24 cellular contexts compared by ENCODE assay signal in the genomic region with DNA sequence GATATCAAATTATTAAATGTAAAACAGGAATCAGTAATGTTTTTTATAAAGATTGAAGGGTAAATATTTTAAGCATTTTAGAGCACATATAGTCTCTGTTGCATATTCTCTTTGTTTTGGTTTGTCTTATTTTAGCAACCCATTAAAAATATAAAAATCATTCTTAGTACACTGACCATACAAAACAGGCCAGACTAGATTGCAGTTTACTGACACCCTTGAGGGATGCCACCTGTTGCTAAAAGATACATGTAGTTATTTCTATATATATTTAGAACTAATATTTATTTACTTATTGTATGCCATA. TPM values are rescaled to one million over a fixed set of nuclear protein-coding genes. Genes with fewer than 3 reads are reported as not detected.
DNase-seq lines count a peak whose midpoint lies in the region; ATAC-seq, FAIRE-seq and TF ChIP-seq lines count a peak whose summit lies in the region.
"Had no signal": no experiment of that assay in that cellular context is flagged by ENCODE, and none has a peak within 500 bp of the region (broad histone marks: within the 10 kb centered on the region; RNA-seq: fewer than 3 reads in every experiment).

No MANE protein-coding gene starts in this region.

- H3K9me3 Mint-ChIP-seq in CD4-positive, alpha-beta T cell = no peaks in the 10 kb centered on the region
- no peaks in the 10 kb centered on the region for H3K9me3 Mint-ChIP-seq in glutamatergic neuron (ENCODE audit: unreplicated experiment)

- no peaks in the 10 kb centered on the region for H3K27me3 ChIP-seq in CD4-positive, alpha-beta T cell (ENCODE audit: control insufficient read depth, insufficient read depth, low read length)
- H3K27me3 ChIP-seq in Panc1 (ENCODE audit: control insufficient read depth, insufficient read depth, low read length) = no peaks in the 10 kb centered on the region
- H3K27me3 ChIP-seq in small intestine (ENCODE audit: control insufficient read depth in 2 of 2, insufficient read depth in 2 of 2, low read length in 2 of 2) = no peaks in the 10 kb centered on the region
- H3K27me3 ChIP-seq: BE2C had no signal

- BruUV-seq in Panc1 (replicated peaks; lab: Mats Ljungman, UMichigan) = no TSS peak

- in situ Hi-C loops in Panc1 (cut with HindIII; ENCODE audit: low pct_unique_long_range_greater_than_20kb, low sequenced_read_pairs) = no loop called here

- no peaks in the 10 kb centered on the region for H3K36me3 ChIP-seq in Panc1 (ENCODE audit: control insufficient read depth, insufficient read depth, low read length)
- no peaks in the 10 kb centered on the region for H3K36me3 ChIP-seq in small intestine (ENCODE audit: control insufficient read depth in 2 of 2, insufficient read depth in 2 of 2, low read length in 2 of 2)
- H3K36me3 ChIP-seq: BE2C, HAP-1 had no signal

- H3K4me3 ChIP-seq in Panc1 (ENCODE audit: low read depth in 2 of 2, low read length in 2 of 2) = no peak overlapping the region
- H3K4me3 ChIP-seq in small intestine (ENCODE audit: low read depth in 1 of 2, low read length in 2 of 2) = no peak overlapping the region
- H3K4me3 ChIP-seq: HAP-1 had no signal

- H3K4me1 Mint-ChIP-seq in CD4-positive, alpha-beta T cell (ENCODE audit: low read depth) = no peaks in the 10 kb centered on the region
- no peaks in the 10 kb centered on the region for H3K4me1 Mint-ChIP-seq in glutamatergic neuron (ENCODE audit: low read depth, unreplicated experiment)
- H3K4me1 Mint-ChIP-seq: CD4-positive, CD25-positive, alpha-beta regulatory T cell; IgD-negative memory B cell had no signal

- no peak overlapping the region for H3K27ac Mint-ChIP-seq in CD4-positive, alpha-beta T cell
- no peak overlapping the region for H3K27ac Mint-ChIP-seq in glutamatergic neuron (ENCODE audit: unreplicated experiment)
- H3K27ac Mint-ChIP-seq: CD4-positive, CD25-positive, alpha-beta regulatory T cell; IgD-negative memory B cell had no signal

- DNase-seq in CD4-positive, alpha-beta T cell = no peak
- no peak for DNase-seq in Panc1 (ENCODE audit: low read depth, low spot score)
- DNase-seq in glutamatergic neuron = no peak
- no peak for DNase-seq in small intestine
- DNase-seq in kidney tubule cell (ENCODE audit: low spot score) = no peak
- no peak for DNase-seq in NCI-H510A treated with DMSO at 0.1 percent for 48 hours (lab: John Stamatoyannopoulos, UW)
- DNase-seq in midbrain (lab: John Stamatoyannopoulos, UW) = no peak
- DNase-seq: BE2C; CD4-positive, CD25-positive, alpha-beta regulatory T cell; COR-L47; GOT3; NCI-H1092; NCI-H1417 treated with DMSO at 0.1 percent for 48 hours; NCI-H2227 treated with DMSO at 0.1 percent for 48 hours; NCI-H69 had no signal

- no peaks in the 10 kb centered on the region for H3K36me3 Mint-ChIP-seq in CD4-positive, alpha-beta T cell (ENCODE audit: low read depth)
- no peaks in the 10 kb centered on the region for H3K36me3 Mint-ChIP-seq in glutamatergic neuron (ENCODE audit: unreplicated experiment)
- H3K36me3 Mint-ChIP-seq: CD4-positive, CD25-positive, alpha-beta regulatory T cell; IgD-negative memory B cell had no signal

- intact Hi-C loops in CD4-positive, alpha-beta T cell (cut with DNase I, micrococcal nuclease) = no loop called here
- intact Hi-C loops in Panc1 (cut with micrococcal nuclease; ENCODE audit: unreplicated experiment) = loop anchor here (10.0 kb wide), 1 partner anchor 1560 kb away; no protein-coding TSS in a partner anchor

- H3K27me3 Mint-ChIP-seq in CD4-positive, alpha-beta T cell = peaks cover 17% of the 10 kb centered on the region
- H3K27me3 Mint-ChIP-seq in glutamatergic neuron (ENCODE audit: unreplicated experiment) = no peaks in the 10 kb centered on the region
- H3K27me3 Mint-ChIP-seq: IgD-negative memory B cell had no signal

- no peaks in the 10 kb centered on the region for H3K4me1 ChIP-seq in Panc1 (ENCODE audit: control insufficient read depth, insufficient read depth, low read length)
- H3K4me1 ChIP-seq in small intestine (ENCODE audit: control insufficient read depth in 2 of 2, insufficient read depth in 1 of 2, low read depth in 1 of 2, low read length in 1 of 2) = no peaks in the 10 kb centered on the region
- H3K4me1 ChIP-seq: BE2C, HAP-1 had no signal

- CTCF ChIA-PET in CD4-positive, alpha-beta T cell (lab: Charles Lee) = no interaction called here
- CTCF ChIA-PET in Panc1 (lab: Charles Lee) = no interaction called here

- H3K9me3 ChIP-seq in CD4-positive, alpha-beta T cell (ENCODE audit: control insufficient read depth, low read length) = no peaks in the 10 kb centered on the region
- no peaks in the 10 kb centered on the region for H3K9me3 ChIP-seq in Panc1 (ENCODE audit: control insufficient read depth, insufficient read depth, low read depth, low read length)
- H3K9me3 ChIP-seq in small intestine (ENCODE audit: control insufficient read depth, low read depth) = no peaks in the 10 kb centered on the region
- H3K9me3 ChIP-seq: BE2C, HAP-1 had no signal

- no peak overlapping the region for H3K27ac ChIP-seq in CD4-positive, alpha-beta T cell (ENCODE audit: low read depth, low read length)
- no peak overlapping the region for H3K27ac ChIP-seq in Panc1 (ENCODE audit: low read length)
- no peak overlapping the region for H3K27ac ChIP-seq in small intestine (ENCODE audit: low read depth in 1 of 2, low read length in 1 of 2)
- H3K27ac ChIP-seq: HL-60, KMS-11 had no signal

- FAIRE-seq in small intestine (lab: Jason Lieb, UNC) = peak; percentile 33

- H3K4me3 Mint-ChIP-seq in CD4-positive, alpha-beta T cell = no peak overlapping the region
- no peak overlapping the region for H3K4me3 Mint-ChIP-seq in glutamatergic neuron (ENCODE audit: unreplicated experiment)
- H3K4me3 Mint-ChIP-seq: CD4-positive, CD25-positive, alpha-beta regulatory T cell; IgD-negative memory B cell had no signal

- no peak for ATAC-seq in CD4-positive, alpha-beta T cell (ENCODE audit: poor library complexity)
- no peak for ATAC-seq in Panc1
- ATAC-seq in HG02840 (IDR thresholded peaks at IDR 0.05; ENCODE audit: low FRiP score, unreplicated experiment) = no peak

- POLR2A ChIA-PET in CD4-positive, alpha-beta T cell (lab: Charles Lee) = no interaction called here
- POLR2A ChIA-PET in Panc1 (lab: Charles Lee) = no interaction called here

- peak; percentile 21 for TF ChIP-seq CTCF in CD4-positive, alpha-beta T cell (IDR thresholded peaks at IDR 0.05)
- peak; percentile 17; the same call in 1 of the 2 replicates for TF ChIP-seq CTCF in Panc1 (IDR thresholded peaks at IDR 0.05)
- peak; percentile 22 for TF ChIP-seq CTCF in glutamatergic neuron (IDR thresholded peaks at IDR 0.05; ENCODE audit: partially characterized antibody, unreplicated experiment)

RNA-seq across cellular contexts. Expression of a gene that starts 44.7 kb away (rescaled TPM):
- total RNA-seq in CD4-positive, alpha-beta T cell = not detected
- total RNA-seq in Panc1 (2021; ENCODE audit: unreplicated experiment) = not detected
- polyA plus RNA-seq in Panc1 (2012; ENCODE audit: insufficient read length) = not detected
- not detected for total RNA-seq in glutamatergic neuron (ENCODE audit: unreplicated experiment)
- polyA plus RNA-seq in small intestine = 1 to 10 TPM in 1 of 3 donors, not detected in 2; 5.1 TPM
- total RNA-seq: CD4-positive, CD25-positive, alpha-beta regulatory T cell; Daoy; G401; NCI-H460; RPMI7951 had no signal
- polyA plus RNA-seq: CD4-positive, CD25-positive, alpha-beta regulatory T cell; IgD-negative memory B cell had no signal
